In the genomic region with DNA sequence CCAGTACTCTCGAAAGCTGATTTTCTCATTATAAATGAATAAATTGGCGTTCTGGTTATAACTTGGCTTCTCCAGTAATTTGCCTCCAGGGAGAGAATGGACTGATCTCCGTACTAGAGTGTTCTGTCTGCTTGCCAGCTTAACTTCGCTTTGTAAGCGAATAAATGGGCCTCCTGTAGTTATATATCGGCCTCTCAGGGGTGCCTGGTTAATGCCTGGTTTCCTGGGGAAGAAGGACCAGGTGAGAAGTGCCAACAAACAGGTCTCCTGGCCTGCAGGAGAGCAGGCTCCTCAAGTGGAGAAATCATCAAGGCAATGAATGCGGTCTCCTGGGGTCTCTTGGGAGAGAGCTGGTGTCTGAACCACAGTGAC, we compare ENCODE assay signal across 22 cellular contexts.
DNase-seq lines count a peak whose midpoint lies in the region; ATAC-seq and TF ChIP-seq lines count a peak whose summit lies in the region.
"Had no signal": no experiment of that assay in that cellular context is flagged by ENCODE, and none has a peak within 500 bp of the region (broad histone marks: within the 10 kb centered on the region; RNA-seq: fewer than 3 reads in every experiment).

No MANE protein-coding gene starts in this region.

- H3K27me3 ChIP-seq in BLaER1 (no peaks in the 10 kb centered on the region), GM23248 (replicated peaks; ENCODE audit: insufficient read depth) (no peaks in the 10 kb centered on the region), ascending aorta (no peaks in the 10 kb centered on the region), mesenchymal stem cell (ENCODE audit: control insufficient read depth in 1 of 2, insufficient read depth in 1 of 2, low read length in 2 of 2) (no peaks in the 10 kb centered on the region), H9 (ENCODE audit: insufficient read depth, low read length) (no peaks in the 10 kb centered on the region)
- H3K27me3 ChIP-seq: body of pancreas, colonic mucosa, gastroesophageal sphincter had no signal

- 68 to 80% methylated on average over 7 of the region's 7 CpGs for WGBS in GM23248 (ENCODE audit: low coverage in 1 of 2, low lambda C conversion rate in 2 of 2, missing lambda C conversion rate in 2 of 2), 2 experiments
- WGBS in mesenchymal stem cell = 92% methylated on average over 7 of the region's 7 CpGs
- no CpG with 5 or more reads among the region's 7 CpGs for WGBS in H9 (ENCODE audit: extremely low coverage, insufficient read length, low lambda C conversion rate)

- H3K27ac ChIP-seq in BLaER1 = no peak overlapping the region
- H3K27ac ChIP-seq in GM23248 = no peak overlapping the region
- peak overlapping the region; percentile 69 to 70 for H3K27ac ChIP-seq in ascending aorta
- no peak overlapping the region for H3K27ac ChIP-seq in mesenchymal stem cell (ENCODE audit: low read length, poor library complexity, severe bottlenecking)
- H3K27ac ChIP-seq in H9 (ENCODE audit: insufficient read length, low read depth, low read length) = no peak overlapping the region
- H3K27ac ChIP-seq: body of pancreas, colonic mucosa, gastroesophageal sphincter, VCaP had no signal

- H3K27me3 Mint-ChIP-seq in H9 (ENCODE audit: low read depth) = peaks cover 23% of the 10 kb centered on the region
- H3K27me3 Mint-ChIP-seq in stimulated activated memory B cell treated with anti-CD40 and anti-IgM and Interleukin-4, amounts not matched to agents 10 μg/mL and 1 μg/mL and 100 μg/mL, for 72 hours = no peaks in the 10 kb centered on the region

- H3K27ac Mint-ChIP-seq in H9 = no peak overlapping the region
- no peak overlapping the region for H3K27ac Mint-ChIP-seq in stimulated activated memory B cell treated with anti-CD40 and anti-IgM and Interleukin-4, amounts not matched to agents 10 μg/mL and 1 μg/mL and 100 μg/mL, for 72 hours
- H3K27ac Mint-ChIP-seq: activated T-helper 2 cell treated with anti-CD3 and anti-CD28 coated beads, Interferon-gamma antibody, Interleukin-2, Interleukin-4, amounts not matched to agents 10 μg/mL and 5 μg/mL and 100 μg/mL, durations not matched to agents 14 hours and 24 hours and 36 hours; CD8-positive, alpha-beta T cell had no signal

- no peak for DNase-seq in GM23248
- DNase-seq in ascending aorta (ENCODE audit: low spot score in 2 of 2) = no peak
- DNase-seq in mesenchymal stem cell = no peak
- no peak for DNase-seq in H9
- DNase-seq: activated CD4-positive, alpha-beta T cell treated with anti-CD3 and anti-CD28 coated beads, Interleukin-2, amount 50 U/mL, for 1 hour; activated CD8-positive, alpha-beta memory T cell treated with anti-CD3 and anti-CD28 coated beads, Interleukin-2, amount 50 U/mL, for 4 hours; body of pancreas; CD8-positive, alpha-beta T cell; colonic mucosa; DMS53; left colon; MM.1S; NCI-H187; NK-92 treated with Interleukin-12 subunit alpha and Interleukin-12 subunit beta, amount 100 ng/mL, for 24 hours had no signal

- no peak for TF ChIP-seq CTCF in ascending aorta (IDR thresholded peaks at IDR 0.05)
- no peak for TF ChIP-seq CTCF in H9 (conservative IDR thresholded peaks at IDR 0.05)

- H3K79me1 ChIP-seq in mesenchymal stem cell (replicated peaks; ENCODE audit: low read length, poor library complexity, severe bottlenecking) (no peaks in the 10 kb centered on the region), H9 (ENCODE audit: insufficient read depth, low read depth, low read length, poor library complexity, severe bottlenecking) (no peaks in the 10 kb centered on the region)

- H3K4me1 Mint-ChIP-seq in H9 = peaks cover 0 to 6% of the 10 kb centered on the region in 2 experiments; a peak in 2 of 4 replicates
- no peaks in the 10 kb centered on the region for H3K4me1 Mint-ChIP-seq in stimulated activated memory B cell treated with anti-CD40 and anti-IgM and Interleukin-4, amounts not matched to agents 10 μg/mL and 1 μg/mL and 100 μg/mL, for 72 hours

- H3K4me3 ChIP-seq in BLaER1 (no peak overlapping the region), GM23248 (no peak overlapping the region), ascending aorta (no peak overlapping the region), mesenchymal stem cell (ENCODE audit: insufficient read depth in 1 of 2, low read depth in 1 of 2, low read length in 2 of 2) (no peak overlapping the region)
- H3K4me3 ChIP-seq: body of pancreas, colonic mucosa, gastroesophageal sphincter, HAP-1, K562 had no signal

- intact Hi-C loops in ascending aorta (cut with DNase I) = loop anchor here (2.0 to 10.0 kb wide), 4 partner anchors 23 to 787 kb away; partner anchors contain the start of gene GNG12

- H4K5ac ChIP-seq in H9 (ENCODE audit: insufficient read length, low read depth, low read length) = no peak overlapping the region

- H3K14ac ChIP-seq in mesenchymal stem cell (ENCODE audit: low read length in 2 of 2) (no peak overlapping the region), H9 (ENCODE audit: insufficient read depth, low read length) (no peak overlapping the region)

- H3K56ac ChIP-seq in H9 (ENCODE audit: insufficient read length, low read depth, low read length) = no peak overlapping the region

- no peaks in the 10 kb centered on the region for H3K36me3 Mint-ChIP-seq in H9 (ENCODE audit: insufficient read depth in 1 of 3, low read depth in 3 of 3)
- no peaks in the 10 kb centered on the region for H3K36me3 Mint-ChIP-seq in stimulated activated memory B cell treated with anti-CD40 and anti-IgM and Interleukin-4, amounts not matched to agents 10 μg/mL and 1 μg/mL and 100 μg/mL, for 72 hours
- H3K36me3 Mint-ChIP-seq: CD8-positive, alpha-beta T cell had no signal

- no peak overlapping the region for H3T11ph ChIP-seq in H9 (ENCODE audit: low read length)

- H3K23me2 ChIP-seq in H9 (ENCODE audit: insufficient read length, low read depth, low read length, poor library complexity, severe bottlenecking) = no peaks in the 10 kb centered on the region

- H4K20me1 ChIP-seq in BLaER1 = no peaks in the 10 kb centered on the region
- H4K20me1 ChIP-seq in GM23248 (ENCODE audit: insufficient read depth) = no peaks in the 10 kb centered on the region
- no peaks in the 10 kb centered on the region for H4K20me1 ChIP-seq in H9 (ENCODE audit: control insufficient read depth, insufficient read depth, insufficient read length)

- H2AK5ac ChIP-seq in mesenchymal stem cell (ENCODE audit: low read length, severe bottlenecking) = no peak overlapping the region
- H2AK5ac ChIP-seq in H9 (ENCODE audit: insufficient read length, low read length) = no peak overlapping the region

- H3K9me3 ChIP-seq in BLaER1 = no peaks in the 10 kb centered on the region
- H3K9me3 ChIP-seq in GM23248 (ENCODE audit: low read depth) = no peaks in the 10 kb centered on the region
- H3K9me3 ChIP-seq in ascending aorta = no peaks in the 10 kb centered on the region
- H3K9me3 ChIP-seq in mesenchymal stem cell (ENCODE audit: control insufficient read depth, low read length) = no peaks in the 10 kb centered on the region
- H3K9me3 ChIP-seq in H9 (ENCODE audit: control insufficient read depth, low read depth, low read length) = no peaks in the 10 kb centered on the region
- H3K9me3 ChIP-seq: body of pancreas, colonic mucosa, gastroesophageal sphincter, HAP-1 had no signal

- no peak overlapping the region for H2BK5ac ChIP-seq in mesenchymal stem cell (ENCODE audit: low read depth, low read length, poor library complexity, severe bottlenecking)
- no peak overlapping the region for H2BK5ac ChIP-seq in H9 (ENCODE audit: insufficient read length, low read length)

- H2BK20ac ChIP-seq in H9 (ENCODE audit: low read depth, low read length, poor library complexity, severe bottlenecking) = no peak overlapping the region

- no peak for ATAC-seq in HG02763 (IDR thresholded peaks at IDR 0.05; ENCODE audit: unreplicated experiment)
- no peak for ATAC-seq in stimulated activated memory B cell treated with anti-CD40 and anti-IgM and Interleukin-4, amounts not matched to agents 10 μg/mL and 1 μg/mL and 100 μg/mL, for 72 hours
- ATAC-seq: body of pancreas; CD8-positive, alpha-beta T cell; gastroesophageal sphincter; K562 had no signal

- H3K36me3 ChIP-seq in BLaER1 (no peaks in the 10 kb centered on the region), GM23248 (ENCODE audit: low read depth) (no peaks in the 10 kb centered on the region), ascending aorta (no peaks in the 10 kb centered on the region), mesenchymal stem cell (ENCODE audit: control insufficient read depth in 1 of 2, insufficient read depth in 2 of 2, low read depth in 1 of 2, low read length in 2 of 2) (no peaks in the 10 kb centered on the region)
- H3K36me3 ChIP-seq: colonic mucosa, gastroesophageal sphincter, HAP-1 had no signal

- H4K91ac ChIP-seq in mesenchymal stem cell (ENCODE audit: low read length) (no peak overlapping the region), H9 (ENCODE audit: insufficient read length, low read depth, low read length) (no peak overlapping the region)

- H3K9me3 Mint-ChIP-seq in H9 = no peaks in the 10 kb centered on the region
- no peaks in the 10 kb centered on the region for H3K9me3 Mint-ChIP-seq in stimulated activated memory B cell treated with anti-CD40 and anti-IgM and Interleukin-4, amounts not matched to agents 10 μg/mL and 1 μg/mL and 100 μg/mL, for 72 hours
- H3K9me3 Mint-ChIP-seq: activated T-helper 2 cell treated with anti-CD3 and anti-CD28 coated beads, Interferon-gamma antibody, Interleukin-2, Interleukin-4, amounts not matched to agents 10 μg/mL and 5 μg/mL and 100 μg/mL, durations not matched to agents 14 hours and 24 hours and 36 hours; CD8-positive, alpha-beta T cell had no signal

- H3K4ac ChIP-seq in mesenchymal stem cell (ENCODE audit: low read depth in 1 of 2, low read length in 2 of 2) (no peak overlapping the region), H9 (ENCODE audit: low read depth, low read length) (no peak overlapping the region)

- no peak overlapping the region for H3K9ac ChIP-seq in BLaER1
- H3K9ac ChIP-seq in GM23248 = no peak overlapping the region
- peak overlapping the region; percentile 0 for H3K9ac ChIP-seq in mesenchymal stem cell (ENCODE audit: low read length)
- H3K9ac ChIP-seq in H9 (ENCODE audit: extremely low read depth, insufficient read length, low read length) = no peak overlapping the region

- in situ Hi-C loops in GM23248 (cut with MboI) = loop anchor here (25.0 kb wide), 2 partner anchors 300 to 800 kb away; partner anchors contain the start of gene GNG12

- H3K23ac ChIP-seq in mesenchymal stem cell (ENCODE audit: low read length in 2 of 2) (no peak overlapping the region), H9 (ENCODE audit: insufficient read length, low read depth, low read length) (no peak overlapping the region)

- H3K4me2 ChIP-seq in BLaER1 (peak overlapping the region; percentile 57), GM23248 (ENCODE audit: unreplicated experiment) (no peak overlapping the region), mesenchymal stem cell (ENCODE audit: low read length, poor library complexity, severe bottlenecking) (no peak overlapping the region), H9 (ENCODE audit: insufficient read depth, insufficient read length, low read length) (no peak overlapping the region)

- H2BK15ac ChIP-seq in mesenchymal stem cell (ENCODE audit: low read depth, poor library complexity, severe bottlenecking) (no peak overlapping the region), H9 (ENCODE audit: low read depth, low read length) (no peak overlapping the region)

- no peak overlapping the region for H4K8ac ChIP-seq in mesenchymal stem cell (ENCODE audit: low read length)
- H4K8ac ChIP-seq in H9 (replicated peaks; ENCODE audit: insufficient read length, low read depth, low read length) = no peak overlapping the region

- no peak overlapping the region for H2BK12ac ChIP-seq in mesenchymal stem cell (ENCODE audit: low read length in 2 of 2)
- no peak overlapping the region for H2BK12ac ChIP-seq in H9 (ENCODE audit: insufficient read length, low read depth, low read length)

- H3K79me2 ChIP-seq in GM23248 (ENCODE audit: insufficient read depth) (no peaks in the 10 kb centered on the region), H9 (ENCODE audit: insufficient read depth, low read length) (no peaks in the 10 kb centered on the region)

- H3K4me1 ChIP-seq in BLaER1 (peaks cover 21% of the 10 kb centered on the region), GM23248 (ENCODE audit: insufficient read depth) (peaks cover 12% of the 10 kb centered on the region), ascending aorta (peaks cover 0 to 17% of the 10 kb centered on the region in 2 donors), mesenchymal stem cell (ENCODE audit: control insufficient read depth, insufficient read depth, low read depth, low read length) (peaks cover 4% of the 10 kb centered on the region), H9 (ENCODE audit: insufficient read depth, low read length) (no peaks in the 10 kb centered on the region)
- H3K4me1 ChIP-seq: gastroesophageal sphincter, HAP-1 had no signal

- H3F3A ChIP-seq in GM23248 (ENCODE audit: insufficient read depth) = peaks cover 8% of the 10 kb centered on the region; the same call in 1 of the 2 replicates

- H3K18ac ChIP-seq in mesenchymal stem cell (ENCODE audit: low read depth in 1 of 2, low read length in 2 of 2) (no peak overlapping the region), H9 (ENCODE audit: insufficient read length, low read depth, low read length) (no peak overlapping the region)

- no peaks in the 10 kb centered on the region for H3K9me2 ChIP-seq in GM23248 (ENCODE audit: insufficient read depth)

- H2BK120ac ChIP-seq in mesenchymal stem cell (ENCODE audit: low read depth, low read length) (no peak overlapping the region), H9 (ENCODE audit: low read depth, low read length, poor library complexity, severe bottlenecking) (no peak overlapping the region)

- peak overlapping the region; percentile 8; the same call in 1 of the 2 replicates for H2AFZ ChIP-seq in GM23248
- no peak overlapping the region for H2AFZ ChIP-seq in mesenchymal stem cell (ENCODE audit: low read depth, low read length)
- no peak overlapping the region for H2AFZ ChIP-seq in H9 (ENCODE audit: low read length)

- H3K4me3 Mint-ChIP-seq in H9 = no peak overlapping the region
- no peak overlapping the region for H3K4me3 Mint-ChIP-seq in stimulated activated memory B cell treated with anti-CD40 and anti-IgM and Interleukin-4, amounts not matched to agents 10 μg/mL and 1 μg/mL and 100 μg/mL, for 72 hours
- H3K4me3 Mint-ChIP-seq: CD8-positive, alpha-beta T cell had no signal

Comparison
In these comparisons a context has a peak if more than half of its experiments do, and no peak if none do; other contexts are left out.
1. H3K27ac ChIP-seq: peak in ascending aorta (2 of 2); none in BLaER1 (single experiment), GM23248 (single experiment), mesenchymal stem cell (single experiment) and H9 (single experiment).